Comparison of ENCODE assay signal across 8 cellular contexts in genomic region chr1:101238681-101239094, GRCh38. TPM values are rescaled to one million over a fixed set of nuclear protein-coding genes. Genes with fewer than 3 reads are reported as not detected.
A peak's percentile ranks its signal among the peaks of the same experiment; 100 is the strongest.
DNase-seq lines count a peak whose midpoint lies in the region; ATAC-seq and TF ChIP-seq lines count a peak whose summit lies in the region.

No MANE protein-coding gene starts in this region.

- H3K27ac Mint-ChIP-seq in CD14-positive monocyte (peak overlapping the region in 3 of 7 donors; percentile 68 to 79 (median 69)), T-cell (peak overlapping the region; percentile 98 to 100)

- 5 to 6% (median 5%) methylated on average over 17 of the region's 17 CpGs for WGBS in psoas muscle, 3 donors

- peaks cover 0 to 5% of the 10 kb centered on the region in 2 donors for H3K36me3 ChIP-seq in psoas muscle (ENCODE audit: insufficient read depth in 1 of 2, low read depth in 1 of 2)
- H3K36me3 ChIP-seq in upper lobe of right lung, result peaks cover 13% of the 10 kb centered on the region

- intact Hi-C loops in CD14-positive monocyte (cut with micrococcal nuclease), result loop anchor here in 1 of 2 donors (5.0 kb wide), 1 partner anchor 49 kb away; no protein-coding TSS in a partner anchor
- intact Hi-C loops in left ventricle myocardium superior (cut with micrococcal nuclease), result no loop called here
- intact Hi-C loops in psoas muscle (cut with DNase I), result loop anchor here (2.0 to 10.0 kb wide), 3 partner anchors 214 to 316 kb away; partner anchors contain the start of gene DPH5 (in 2 of the 2)
- intact Hi-C loops in upper lobe of right lung (cut with DNase I), result no loop called here

- H3K4me3 Mint-ChIP-seq in CD14-positive monocyte, result peak overlapping the region; percentile 73 to 99
- peak overlapping the region; percentile 97 to 99 (median 98) for H3K4me3 Mint-ChIP-seq in T-cell

- peak; percentile 18 to 38 (median 32) for ATAC-seq in T-cell (replicated peaks in 1 of 4)
- ATAC-seq in left ventricle myocardium superior, result peak; percentile 67
- ATAC-seq in psoas muscle, result peak; percentile 71 to 75 (median 74)
- ATAC-seq in upper lobe of right lung, result peak; percentile 86

- TF ChIP-seq CTCF in CD14-positive monocyte (IDR thresholded peaks at IDR 0.05) (peak; percentile 98), GM20000 (IDR thresholded peaks at IDR 0.05; ENCODE audit: extremely low read depth, missing control alignments) (peak; percentile 86), psoas muscle (IDR thresholded peaks at IDR 0.05) (peak; percentile 85), upper lobe of right lung (IDR thresholded peaks at IDR 0.05) (peak; percentile 95)

- CTCF ChIA-PET in T-cell (lab: Charles Lee), result interaction anchor here (0.5 to 4.7 kb wide), 55 partner anchors 9 to 369 kb away, joined by 3 to 82 read pairs (median 4); partner anchors contain the start of genes DPH5 (in 1 of the 2) and SLC30A7 (in 1 of the 2)

- POLR2A ChIA-PET in T-cell (lab: Charles Lee), result interaction anchor here (0.5 to 1.8 kb wide), 25 partner anchors 9 to 344 kb away, joined by 3 to 9 read pairs (median 4); partner anchors contain the start of gene EXTL2 (in 1 of the 2)

- no peaks in the 10 kb centered on the region for H3K9me3 ChIP-seq in psoas muscle
- no peaks in the 10 kb centered on the region for H3K9me3 ChIP-seq in upper lobe of right lung

- H3K4me1 Mint-ChIP-seq in CD14-positive monocyte (peaks cover 36% of the 10 kb centered on the region), T-cell (peaks cover 60 to 64% (median 62%) of the 10 kb centered on the region in 3 donors)

- H3K4me1 ChIP-seq in psoas muscle, result peaks cover 6% of the 10 kb centered on the region
- H3K4me1 ChIP-seq in upper lobe of right lung, result peaks cover 3% of the 10 kb centered on the region

- H3K36me3 Mint-ChIP-seq in CD14-positive monocyte, result peaks cover 4 to 16% of the 10 kb centered on the region in 2 donors
- peaks cover 60% of the 10 kb centered on the region for H3K36me3 Mint-ChIP-seq in T-cell

- H3K27me3 ChIP-seq in psoas muscle (ENCODE audit: insufficient read depth in 3 of 3, low read length in 2 of 3) (peaks cover 0 to 45% (median 4%) of the 10 kb centered on the region in 3 donors), upper lobe of right lung (no peaks in the 10 kb centered on the region)

- peak overlapping the region; percentile 79 for H3K4me3 ChIP-seq in psoas muscle
- peak overlapping the region; percentile 62 for H3K4me3 ChIP-seq in upper lobe of right lung

- peaks cover 0 to 11% (median 6%) of the 10 kb centered on the region in 7 donors for H3K9me3 Mint-ChIP-seq in CD14-positive monocyte
- H3K9me3 Mint-ChIP-seq in T-cell, result no peaks in the 10 kb centered on the region

- DNase-seq in CD14-positive monocyte (ENCODE audit: low spot score) (peak; percentile 77), GM20000 (ENCODE audit: low spot score) (peak; percentile 68), LHCN-M2 (ENCODE audit: low read depth) (peak; percentile 90), T-cell (peak; percentile 51 to 90 (median 80)), amniotic epithelial cell (ENCODE audit: low read depth) (peak; percentile 92), left ventricle myocardium superior (peak; percentile 91), psoas muscle (peak; percentile 83 to 88), upper lobe of right lung (peak; percentile 91)

- H3K27me3 Mint-ChIP-seq in CD14-positive monocyte (ENCODE audit: low read depth in 3 of 3) (peaks cover 44 to 55% (median 49%) of the 10 kb centered on the region in 3 donors), T-cell (no peaks in the 10 kb centered on the region)

- peak overlapping the region; percentile 46 for H3K27ac ChIP-seq in psoas muscle
- peak overlapping the region; percentile 78 for H3K27ac ChIP-seq in upper lobe of right lung

RNA-seq across cellular contexts. Expression of gene S1PR1, which starts 1.9 kb away (rescaled TPM):
- polyA plus RNA-seq in CD14-positive monocyte (under 1 TPM; 0.43 to 0.64 TPM), psoas muscle (10 to 100 TPM; 21.9 to 26.6 (median 25.8) TPM)
- total RNA-seq in LHCN-M2 (2014; rRNA removed) (1.3 and 2.4 TPM in 2 replicates), T-cell (100 to 1,000 TPM; 178 to 368 (median 354) TPM), left ventricle myocardium superior (58.1 TPM), psoas muscle (10 to 100 TPM; 22.3 to 35.7 (median 25.0) TPM), upper lobe of right lung (134 TPM)
- 8.3 TPM for polyA plus RNA-seq in LHCN-M2 (2012)

Comparison
In these comparisons a context has a peak if more than half of its experiments do, and no peak if none do; other contexts are left out.
1. Peak in every context shown above with its lines: DNase-seq, ATAC-seq, H3K4me3 ChIP-seq and H3K27ac ChIP-seq.
2. ATAC-seq: peak in every context shown above with its lines; median percentile 86 in upper lobe of right lung; 74 in psoas muscle; 67 in left ventricle myocardium superior; 32 in T-cell.
3. intact Hi-C loops: an anchor here in psoas muscle (2.0 to 10.0 kb wide); none called in left ventricle myocardium superior and upper lobe of right lung.